ENCODE assay signal across 20 cellular contexts in genomic region chr3:191543018-191543417, GRCh38.
DNase-seq lines count a peak whose midpoint lies in the region; ATAC-seq, FAIRE-seq and TF ChIP-seq lines count a peak whose summit lies in the region.
"Had no signal": no experiment of that assay in that cellular context is flagged by ENCODE, and none has a peak within 500 bp of the region (broad histone marks: within the 10 kb centered on the region; RNA-seq: fewer than 3 reads in every experiment).

No MANE protein-coding gene starts in this region.

- no peaks in the 10 kb centered on the region for H4K20me1 ChIP-seq in IMR-90 (ENCODE audit: insufficient read depth, low read length)
- no peaks in the 10 kb centered on the region for H4K20me1 ChIP-seq in K562 (replicated peaks; ENCODE audit: control insufficient read depth, insufficient read depth, low read length)
- H4K20me1 ChIP-seq: BLaER1 treated with 17β-estradiol and CSF1 and Interleukin-3, amounts not matched to agents 10 nM and 100 nM had no signal

- no peak for TF ChIP-seq CTCF in A549 (IDR thresholded peaks at IDR 0.05)
- TF ChIP-seq CTCF in IMR-90 (conservative IDR thresholded peaks at IDR 0.05; ENCODE audit: low read depth, low read length) = no peak
- TF ChIP-seq CTCF in K562 (IDR thresholded peaks at IDR 0.05 in 2 of 3, conservative IDR thresholded peaks at IDR 0.05 in 1 of 3; ENCODE audit: insufficient read depth in 2 of 3, low read depth in 1 of 3, low read length in 3 of 3) = no peak

- H4K91ac ChIP-seq in IMR-90 (ENCODE audit: insufficient read depth, low read depth, low read length) = no peak overlapping the region

- BruUV-seq in IMR-90 (replicated peaks; lab: Mats Ljungman, UMichigan) (no TSS peak), K562 (replicated peaks; lab: Mats Ljungman, UMichigan) (no TSS peak)

- POLR2A ChIA-PET in A549 (lab: Yijun Ruan, JAX) = no interaction called here
- POLR2A ChIA-PET in IMR-90 (lab: Charles Lee; ENCODE audit: unreplicated experiment) = no interaction called here
- POLR2A ChIA-PET in K562 (lab: Yijun Ruan, JAX) = no interaction called here

- in situ Hi-C loops in IMR-90 (cut with MboI; ENCODE audit: low sequenced_read_pairs) = no loop called here
- in situ Hi-C loops in K562 (cut with MboI) = no loop called here

- no peak overlapping the region for H3K4ac ChIP-seq in IMR-90 (ENCODE audit: low read depth, low read length)

- H3K36me3 ChIP-seq in IMR-90 (ENCODE audit: control insufficient read depth, insufficient read depth, low read length) (no peaks in the 10 kb centered on the region), K562 (ENCODE audit: control insufficient read depth, insufficient read depth, low read length) (peaks cover 13% of the 10 kb centered on the region; the same call in 1 of the 3 replicates)
- H3K36me3 ChIP-seq: BLaER1 treated with 17β-estradiol and CSF1 and Interleukin-3, amounts not matched to agents 10 nM and 100 nM had no signal

- H3K56ac ChIP-seq in IMR-90 (ENCODE audit: extremely low read depth, insufficient read depth, low read length) = no peak overlapping the region

- no peaks in the 10 kb centered on the region for H3K79me2 ChIP-seq in K562 (ENCODE audit: control insufficient read depth, insufficient read depth, low read length)

- ATAC-seq in A549 = no peak
- ATAC-seq in IMR-90 (ENCODE audit: low read depth) = no peak
- no peak for ATAC-seq in K562
- ATAC-seq: CD8-positive, alpha-beta T cell had no signal

- TF ChIP-seq POLR2A in A549 (IDR thresholded peaks at IDR 0.05; ENCODE audit: low read length) = no peak
- no peak for TF ChIP-seq POLR2A in IMR-90 (IDR thresholded peaks at IDR 0.05; ENCODE audit: low read depth, low read length)
- no peak for TF ChIP-seq POLR2A in K562 (conservative IDR thresholded peaks at IDR 0.05)

- no peak overlapping the region for H2AK9ac ChIP-seq in IMR-90 (replicated peaks; ENCODE audit: low read depth, low read length, poor library complexity)

- H2AK5ac ChIP-seq in IMR-90 (ENCODE audit: low read depth, low read length) = no peak overlapping the region

- no peak overlapping the region for H2BK5ac ChIP-seq in IMR-90 (ENCODE audit: low read depth, low read length, poor library complexity, severe bottlenecking)

- H3K9ac ChIP-seq in IMR-90 (ENCODE audit: low read depth, low read length) = no peak overlapping the region
- H3K9ac ChIP-seq in K562 (ENCODE audit: insufficient read depth in 1 of 2, low read depth in 2 of 2, low read length in 2 of 2) = no peak overlapping the region
- H3K9ac ChIP-seq: BLaER1 treated with 17β-estradiol and CSF1 and Interleukin-3, amounts not matched to agents 10 nM and 100 nM had no signal

- FAIRE-seq in A549 (lab: Jason Lieb, UNC) (no peak), K562 (lab: Jason Lieb, UNC) (no peak)
- FAIRE-seq: A204.1, D721Med, G401.6, GM12891, GM19239 had no signal

- no peak overlapping the region for H4K8ac ChIP-seq in IMR-90 (ENCODE audit: low read depth in 2 of 2, low read length in 2 of 2)

- H3K23ac ChIP-seq in IMR-90 (ENCODE audit: low read depth, low read length) = no peak overlapping the region

- intact Hi-C loops in IMR-90 (cut with micrococcal nuclease) = no loop called here
- intact Hi-C loops in K562 (cut with micrococcal nuclease) = no loop called here

- no peak overlapping the region for H3K4me2 ChIP-seq in A549
- no peak overlapping the region for H3K4me2 ChIP-seq in IMR-90 (ENCODE audit: low read depth, low read length)
- no peak overlapping the region for H3K4me2 ChIP-seq in K562 (ENCODE audit: insufficient read depth, low read length)
- H3K4me2 ChIP-seq: BLaER1 treated with 17β-estradiol and CSF1 and Interleukin-3, amounts not matched to agents 10 nM and 100 nM had no signal

- no peak overlapping the region for H4K5ac ChIP-seq in IMR-90 (ENCODE audit: low read depth, low read length)

- no peaks in the 10 kb centered on the region for H3K27me3 ChIP-seq in IMR-90 (ENCODE audit: control insufficient read depth, insufficient read depth, low read length)
- H3K27me3 ChIP-seq in K562 (ENCODE audit: control insufficient read depth in 2 of 2, insufficient read depth in 2 of 2, low read length in 2 of 2) = no peaks in the 10 kb centered on the region
- H3K27me3 ChIP-seq: BLaER1 treated with 17β-estradiol and CSF1 and Interleukin-3, amounts not matched to agents 10 nM and 100 nM had no signal

- no peak overlapping the region for H2BK15ac ChIP-seq in IMR-90 (ENCODE audit: low read depth, low read length)

- H2BK20ac ChIP-seq in IMR-90 (ENCODE audit: low read depth, low read length) = no peak overlapping the region

- dilution Hi-C loops in IMR-90 (cut with HindIII; ENCODE audit: low sequenced_read_pairs, unreplicated experiment) = no loop called here

- no peaks in the 10 kb centered on the region for H3K4me1 ChIP-seq in A549
- no peaks in the 10 kb centered on the region for H3K4me1 ChIP-seq in IMR-90 (ENCODE audit: control insufficient read depth, insufficient read depth, low read length)
- H3K4me1 ChIP-seq in K562 (replicated peaks in 1 of 2; ENCODE audit: control insufficient read depth in 2 of 2, insufficient read depth in 2 of 2, low read length in 2 of 2) = no peaks in the 10 kb centered on the region
- H3K4me1 ChIP-seq: BLaER1 treated with 17β-estradiol and CSF1 and Interleukin-3, amounts not matched to agents 10 nM and 100 nM; Caco-2 had no signal

- no peak overlapping the region for H3K14ac ChIP-seq in IMR-90 (replicated peaks; ENCODE audit: low read depth, low read length)

- H3K9me1 ChIP-seq in IMR-90 (ENCODE audit: insufficient read depth, low read length) (no peaks in the 10 kb centered on the region), K562 (ENCODE audit: control insufficient read depth, insufficient read depth, low read length) (peaks cover 3% of the 10 kb centered on the region)

- 0% methylated on average over 1 of the region's 1 CpG for WGBS in A549 (ENCODE audit: missing lambda C conversion rate)
- WGBS in IMR-90 (ENCODE audit: extremely low coverage in 2 of 2, insufficient read length in 1 of 2), 2 experiments = no CpG with 5 or more reads among the region's 1 CpG
- WGBS in K562 (ENCODE audit: insufficient coverage, low coverage, missing lambda C conversion rate) = 44% methylated on average over 1 of the region's 1 CpG

- TF ChIP-seq EP300 in A549 (IDR thresholded peaks at IDR 0.05) (no peak), K562 (IDR thresholded peaks at IDR 0.05; ENCODE audit: low read length) (no peak)

- no peak overlapping the region for H3K18ac ChIP-seq in IMR-90 (ENCODE audit: low read depth, low read length)

- no peaks in the 10 kb centered on the region for H3K79me1 ChIP-seq in IMR-90 (ENCODE audit: low read depth in 1 of 2, low read length in 2 of 2)

- TF ChIP-seq RAD21 in A549 (conservative IDR thresholded peaks at IDR 0.05 in 1 of 2, IDR thresholded peaks at IDR 0.05 in 1 of 2) = no peak
- TF ChIP-seq RAD21 in IMR-90 (IDR thresholded peaks at IDR 0.05; ENCODE audit: low read length) = no peak
- TF ChIP-seq RAD21 in K562 (CRISPR knock-in tag; conservative IDR thresholded peaks at IDR 0.05 in 1 of 2, IDR thresholded peaks at IDR 0.05 in 1 of 2) = no peak

- CTCF ChIA-PET in A549 (lab: Yijun Ruan, JAX) = no interaction called here
- CTCF ChIA-PET in IMR-90 (lab: Yijun Ruan, JAX) = no interaction called here
- CTCF ChIA-PET in K562 (lab: Yijun Ruan, JAX; ENCODE audit: low intra/inter-chr PET ratio) = no interaction called here

- H3K27ac ChIP-seq in A549 = no peak overlapping the region
- H3K27ac ChIP-seq in IMR-90 (ENCODE audit: insufficient read depth, low read length) = no peak overlapping the region
- H3K27ac ChIP-seq in K562 (ENCODE audit: extremely low read depth, low read depth, low read length) = no peak overlapping the region
- H3K27ac ChIP-seq: BLaER1 treated with 17β-estradiol and CSF1 and Interleukin-3, amounts not matched to agents 10 nM and 100 nM; C4-2B had no signal

- H3K4me3 ChIP-seq in A549 (no peak overlapping the region), IMR-90 (ENCODE audit: insufficient read depth, low read depth, low read length) (no peak overlapping the region), K562 (no peak overlapping the region)
- H3K4me3 ChIP-seq: BLaER1 treated with 17β-estradiol and CSF1 and Interleukin-3, amounts not matched to agents 10 nM and 100 nM had no signal

- no peak overlapping the region for H2AFZ ChIP-seq in IMR-90 (replicated peaks; ENCODE audit: low read length, poor library complexity)
- no peak overlapping the region for H2AFZ ChIP-seq in K562 (ENCODE audit: low read depth, low read length)

- no peak overlapping the region for H2BK120ac ChIP-seq in IMR-90 (ENCODE audit: low read depth, low read length)

- DNase-seq in A549 (ENCODE audit: low read depth in 1 of 2, low spot score in 1 of 2) (no peak), IMR-90 (no peak), K562 (ENCODE audit: extremely low read depth in 1 of 4, low spot score in 3 of 4) (no peak), middle frontal gyrus (ENCODE audit: extremely low spot score, low spot score) (no peak), activated gamma-delta T cell (lab: John Stamatoyannopoulos, UW) (no peak)
- DNase-seq: 8988T; AML-193; Caco-2; Calu3; CD4-positive, alpha-beta T cell; CD8-positive, alpha-beta T cell; DMS79 treated with DMSO at 0.1 percent for 48 hours; GF-D8 had no signal

- no peaks in the 10 kb centered on the region for H3K9me3 ChIP-seq in A549
- no peaks in the 10 kb centered on the region for H3K9me3 ChIP-seq in IMR-90 (ENCODE audit: control insufficient read depth, insufficient read depth, low read length)
- H3K9me3 ChIP-seq in K562 (replicated peaks; ENCODE audit: control insufficient read depth, insufficient read depth, low read depth, low read length) = no peaks in the 10 kb centered on the region; the same call in 1 of the 2 replicates

TF ChIP-seq in IMR-90, 13 proteins besides CTCF, POLR2A, EP300 and RAD21 (continues in another document):
- TF ChIP-seq, protein P1, sequence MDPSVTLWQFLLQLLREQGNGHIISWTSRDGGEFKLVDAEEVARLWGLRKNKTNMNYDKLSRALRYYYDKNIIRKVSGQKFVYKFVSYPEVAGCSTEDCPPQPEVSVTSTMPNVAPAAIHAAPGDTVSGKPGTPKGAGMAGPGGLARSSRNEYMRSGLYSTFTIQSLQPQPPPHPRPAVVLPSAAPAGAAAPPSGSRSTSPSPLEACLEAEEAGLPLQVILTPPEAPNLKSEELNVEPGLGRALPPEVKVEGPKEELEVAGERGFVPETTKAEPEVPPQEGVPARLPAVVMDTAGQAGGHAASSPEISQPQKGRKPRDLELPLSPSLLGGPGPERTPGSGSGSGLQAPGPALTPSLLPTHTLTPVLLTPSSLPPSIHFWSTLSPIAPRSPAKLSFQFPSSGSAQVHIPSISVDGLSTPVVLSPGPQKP (IDR thresholded peaks at IDR 0.05; ENCODE audit: borderline replicate concordance, low read depth, low read length) = no peak

TF ChIP-seq in K562, 482 proteins besides CTCF, POLR2A, EP300 and RAD21 (continues in another document):
- TF ChIP-seq C11orf30 (IDR thresholded peaks at IDR 0.05; ENCODE audit: low read depth) (peak; percentile 22; the same call in 1 of the 2 replicates), MAFF (IDR thresholded peaks at IDR 0.05; ENCODE audit: low read length) (peak; percentile 13; the same call in 1 of the 2 replicates), MAFG (tag; conservative IDR thresholded peaks at IDR 0.05) (0 out of 2 replicates have a peak, but pooled peaks have one; percentile 7), PHB (CRISPR knock-in tag; IDR thresholded peaks at IDR 0.05) (no peak)

Comparison
In these comparisons a context has a peak if more than half of its experiments do, and no peak if none do; other contexts are left out.
1. Of the 35 proteins assayed by ChIP-seq in both K562 and A549: peak only in K562: none; only in A549: MAFK; in both: none; in neither: 34.